In genomic region chr15:67104453-67104852, GRCh38 we compare ENCODE assay signal across 10 cellular contexts. TPM values are rescaled to one million over a fixed set of nuclear protein-coding genes. Genes with fewer than 3 reads are reported as not detected.
DNase-seq lines count a peak whose midpoint lies in the region; ATAC-seq and TF ChIP-seq lines count a peak whose summit lies in the region.
"Had no signal": no experiment of that assay in that cellular context is flagged by ENCODE, and none has a peak within 500 bp of the region (broad histone marks: within the 10 kb centered on the region; RNA-seq: fewer than 3 reads in every experiment).

No MANE protein-coding gene starts in this region.

- H3K4me1 Mint-ChIP-seq in CD4-positive, alpha-beta memory T cell, result peaks cover 2 to 53% (median 13%) of the 10 kb centered on the region in 4 donors

- H3K36me3 ChIP-seq in CD4-positive, alpha-beta memory T cell (ENCODE audit: insufficient read depth, low read length), result no peaks in the 10 kb centered on the region
- no peaks in the 10 kb centered on the region; the same call in 1 of the 2 replicates for H3K36me3 ChIP-seq in Panc1 (ENCODE audit: control insufficient read depth, insufficient read depth, low read length)
- H3K36me3 ChIP-seq in fibroblast of lung (ENCODE audit: control insufficient read depth, insufficient read depth, low read length), result peaks cover 13% of the 10 kb centered on the region
- H3K36me3 ChIP-seq in ovary, result no peaks in the 10 kb centered on the region
- H3K36me3 ChIP-seq: adrenal gland had no signal

- DNase-seq in CD4-positive, alpha-beta memory T cell, result no peak
- DNase-seq in Panc1 (ENCODE audit: low read depth, low spot score) (no peak), fibroblast of lung (ENCODE audit: low read depth in 2 of 2) (no peak), sciatic nerve (ENCODE audit: low spot score) (no peak), GDM1 (lab: John Stamatoyannopoulos, UW) (no peak), ovary (no peak), NCI-H510A treated with DMSO at 0.1 percent for 48 hours (lab: John Stamatoyannopoulos, UW) (no peak)
- DNase-seq in stimulated activated CD4-positive, alpha-beta T cell treated with anti-CD3 and anti-CD28 coated beads, Interleukin-1b, Interleukin-23, amount 100 ng/mL, for 48 hours, result no peak
- DNase-seq: adrenal gland, NCI-H2029 treated with DMSO at 0.1 percent for 48 hours had no signal

- peak overlapping the region in 3 of 7 donors; percentile 86 to 95 (median 91) for H3K27ac Mint-ChIP-seq in CD4-positive, alpha-beta memory T cell

- no peak for TF ChIP-seq EP300 in ovary (IDR thresholded peaks at IDR 0.05)

- peaks cover 0 to 3% (median 0%) of the 10 kb centered on the region in 8 donors for H3K9me3 Mint-ChIP-seq in CD4-positive, alpha-beta memory T cell

- intact Hi-C loops in CD4-positive, alpha-beta memory T cell (cut with micrococcal nuclease), result no loop called here
- intact Hi-C loops in Panc1 (cut with micrococcal nuclease; ENCODE audit: unreplicated experiment), result no loop called here
- intact Hi-C loops in sciatic nerve (cut with DNase I), result no loop called here
- intact Hi-C loops in ovary (cut with DNase I), result no loop called here

- H3K9ac ChIP-seq in fibroblast of lung (ENCODE audit: insufficient read depth, low read length), result no peak overlapping the region

- peaks cover 10 to 23% of the 10 kb centered on the region in 2 donors for H3K36me3 Mint-ChIP-seq in CD4-positive, alpha-beta memory T cell

- POLR2A ChIA-PET in CD4-positive, alpha-beta memory T cell (lab: Charles Lee; ENCODE audit: partially characterized antibody), result interaction anchor here (0.8 to 16.2 kb wide), 11 partner anchors 10 to 93 kb away, joined by 3 to 382 read pairs (median 4); partner anchors contain the start of gene SMAD3
- POLR2A ChIA-PET in Panc1 (lab: Charles Lee), result interaction anchor here (0.6 to 1.1 kb wide), 2 partner anchors 47 to 882 kb away, joined by 3 read pairs; no protein-coding TSS in a partner anchor

- in situ Hi-C loops in Panc1 (cut with HindIII; ENCODE audit: low pct_unique_long_range_greater_than_20kb, low sequenced_read_pairs), result no loop called here

- H3K4me3 Mint-ChIP-seq in CD4-positive, alpha-beta memory T cell, result peak overlapping the region in 4 of 8 donors; percentile 21 to 81 (median 38)

- H3K27me3 Mint-ChIP-seq in CD4-positive, alpha-beta memory T cell, result no peaks in the 10 kb centered on the region

- H2AFZ ChIP-seq in fibroblast of lung (ENCODE audit: low read length), result no peak overlapping the region

- ATAC-seq in Panc1, result no peak
- ATAC-seq in sciatic nerve, result peak; percentile 27

- TF ChIP-seq POLR2A in ovary (IDR thresholded peaks at IDR 0.05), result no peak

- no TSS peak for BruUV-seq in Panc1 (replicated peaks; lab: Mats Ljungman, UMichigan)

- no peaks in the 10 kb centered on the region for H4K20me1 ChIP-seq in fibroblast of lung (ENCODE audit: control insufficient read depth, extremely low read depth, insufficient read depth, low read length)

- H3K9me3 ChIP-seq in CD4-positive, alpha-beta memory T cell (ENCODE audit: control insufficient read depth in 1 of 2, low read length in 2 of 2), result no peaks in the 10 kb centered on the region
- H3K9me3 ChIP-seq in Panc1 (ENCODE audit: control insufficient read depth, insufficient read depth, low read depth, low read length) (no peaks in the 10 kb centered on the region), fibroblast of lung (ENCODE audit: control insufficient read depth, insufficient read depth, low read depth, low read length) (no peaks in the 10 kb centered on the region), ovary (no peaks in the 10 kb centered on the region)
- H3K9me3 ChIP-seq: adrenal gland had no signal

- H3K4me2 ChIP-seq in fibroblast of lung (ENCODE audit: extremely low read depth, insufficient read depth, low read length), result peak overlapping the region; percentile 7

- CTCF ChIA-PET in CD4-positive, alpha-beta memory T cell (lab: Charles Lee; ENCODE audit: partially characterized antibody), result interaction anchor here (0.9 to 5.5 kb wide), 4 partner anchors 10 to 37 kb away, joined by 3 to 37 read pairs (median 4); no protein-coding TSS in a partner anchor
- CTCF ChIA-PET in Panc1 (lab: Charles Lee), result interaction anchor here (0.6 kb wide), 1 partner anchor 73 kb away, joined by 6 read pairs; no protein-coding TSS in a partner anchor

- TF ChIP-seq CTCF in Panc1 (IDR thresholded peaks at IDR 0.05) (no peak), fibroblast of lung (conservative IDR thresholded peaks at IDR 0.05 in 1 of 2, IDR thresholded peaks at IDR 0.05 in 1 of 2; ENCODE audit: low read depth in 1 of 2, low read length in 2 of 2) (no peak), ovary (IDR thresholded peaks at IDR 0.05) (no peak)

- peaks cover 98% of the 10 kb centered on the region for H3K4me1 ChIP-seq in CD4-positive, alpha-beta memory T cell (ENCODE audit: insufficient read depth, low read length)
- peaks cover 100% of the 10 kb centered on the region for H3K4me1 ChIP-seq in Panc1 (ENCODE audit: control insufficient read depth, insufficient read depth, low read length)
- peaks cover 70% of the 10 kb centered on the region for H3K4me1 ChIP-seq in fibroblast of lung (ENCODE audit: control insufficient read depth, extremely low read depth, insufficient read depth, low read length)
- H3K4me1 ChIP-seq in ovary (ENCODE audit: insufficient read depth), result peaks cover 41% of the 10 kb centered on the region

- peak overlapping the region in 1 of 2 donors; percentile 3 for H3K4me3 ChIP-seq in CD4-positive, alpha-beta memory T cell (ENCODE audit: low read length in 2 of 2)
- H3K4me3 ChIP-seq in Panc1 (ENCODE audit: low read depth in 2 of 2, low read length in 2 of 2) (no peak overlapping the region), fibroblast of lung (replicated peaks in 1 of 4; ENCODE audit: control extremely low read depth in 1 of 4, insufficient read depth in 1 of 4, low read depth in 3 of 4, low read length in 4 of 4) (no peak overlapping the region), ovary (no peak overlapping the region)
- H3K4me3 ChIP-seq: adrenal gland had no signal

- H3K27ac ChIP-seq in CD4-positive, alpha-beta memory T cell (ENCODE audit: low read depth, low read length), result peak overlapping the region; percentile 75
- H3K27ac ChIP-seq in Panc1 (ENCODE audit: low read length) (peak overlapping the region; percentile 100), fibroblast of lung (ENCODE audit: insufficient read depth, low read length) (peak overlapping the region; percentile 95), ovary (peak overlapping the region in 1 of 2 donors; percentile 58)

- WGBS in ovary, 3 donors, result 35 to 54% (median 38%) methylated on average over 8 of the region's 8 CpGs

- H3K79me2 ChIP-seq in fibroblast of lung (ENCODE audit: control insufficient read depth, insufficient read depth, low read length), result peaks cover 90% of the 10 kb centered on the region

- H3K27me3 ChIP-seq in CD4-positive, alpha-beta memory T cell (ENCODE audit: insufficient read depth, low read length), result no peaks in the 10 kb centered on the region
- H3K27me3 ChIP-seq in Panc1 (ENCODE audit: control insufficient read depth, insufficient read depth, low read length) (no peaks in the 10 kb centered on the region), fibroblast of lung (ENCODE audit: control insufficient read depth, insufficient read depth, low read length) (no peaks in the 10 kb centered on the region), ovary (no peaks in the 10 kb centered on the region)
- H3K27me3 ChIP-seq: adrenal gland had no signal

RNA-seq across cellular contexts. Expression of gene SMAD3, which starts 39.1 kb away (rescaled TPM):
- 100 to 1,000 TPM; 189 to 197 TPM for total RNA-seq in CD4-positive, alpha-beta memory T cell
- polyA plus RNA-seq in CD4-positive, alpha-beta memory T cell, result 10 to 100 TPM; 14.6 to 31.9 TPM
- total RNA-seq in Panc1 (2021; ENCODE audit: unreplicated experiment) (394 TPM), fibroblast of lung (48.8 and 69.9 TPM in 2 replicates), sciatic nerve (58.8 TPM), ovary (10 to 100 TPM; 21.6 to 78.6 (median 46.0) TPM)
- polyA plus RNA-seq in Panc1 (2012; ENCODE audit: insufficient read length), result 255 TPM
- polyA plus RNA-seq in fibroblast of lung (173 and 210 TPM in 2 replicates), ovary (10 to 100 TPM; 18.7 to 78.6 TPM)
- 201 and 211 TPM in 2 replicates for polyA plus RNA-seq in fibroblast of lung (2012)
- polyA minus RNA-seq in fibroblast of lung (ENCODE audit: low replicate concordance), result 738 and 1,027 TPM in 2 replicates
